ENCODE assay signal across 8 cellular contexts in genomic region chr9:33225319-33226152, GRCh38. TPM values are rescaled to one million over a fixed set of nuclear protein-coding genes. Genes with fewer than 3 reads are reported as not detected.
DNase-seq lines count a peak whose midpoint lies in the region; ATAC-seq and TF ChIP-seq lines count a peak whose summit lies in the region.

No MANE protein-coding gene starts in this region.

- in situ Hi-C loops in transverse colon (cut with MboI; ENCODE audit: low pct_ligation_motif_present in 1 of 4, low pct_unique_long_range_greater_than_20kb in 1 of 4, low sequenced_read_pairs in 3 of 4), result loop anchor here in 3 of 4 donors (5.0 to 10.0 kb wide), 3 partner anchors 51 to 151 kb away; partner anchors contain the start of gene SMU1 (in 1 of the 3)

- 28 to 33% (median 32%) methylated on average over 7 of the region's 7 CpGs for WGBS in ovary, 3 donors
- 21 to 23% methylated on average over 6 to 7 of the region's 7 CpGs for WGBS in transverse colon (ENCODE audit: low coverage in 1 of 2), 2 donors

- ATAC-seq in activated T-cell treated with anti-CD3 and anti-CD28 coated beads, Interleukin-2, amount 50 U/mL, for 72 hours (replicated peaks in 1 of 2), result peak; percentile 77 to 79

- H3K4me1 ChIP-seq in Peyer's patch (peaks cover 0 to 4% (median 0%) of the 10 kb centered on the region in 4 donors), ovary (ENCODE audit: insufficient read depth) (peaks cover 3% of the 10 kb centered on the region), transverse colon (peaks cover 3 to 20% (median 11%) of the 10 kb centered on the region in 4 donors)

- peaks cover 18% of the 10 kb centered on the region for H3K4me1 Mint-ChIP-seq in activated T-cell treated with anti-CD3 and anti-CD28 coated beads, Interleukin-2, amount 50 U/mL, for 72 hours (ENCODE audit: low read depth)

- peak; percentile 79 to 98 (median 95) for TF ChIP-seq CTCF in Peyer's patch (IDR thresholded peaks at IDR 0.05)
- TF ChIP-seq CTCF in fibroblast of pulmonary artery (IDR thresholded peaks at IDR 0.05; ENCODE audit: low read length, missing control alignments), result peak; percentile 62
- peak; percentile 62 to 96 (median 90) for TF ChIP-seq CTCF in ovary (IDR thresholded peaks at IDR 0.05)
- TF ChIP-seq CTCF in transverse colon (IDR thresholded peaks at IDR 0.05), result peak; percentile 74 to 95 (median 82)

- H3K4me3 ChIP-seq in Peyer's patch, result no peak overlapping the region
- no peak overlapping the region for H3K4me3 ChIP-seq in fibroblast of pulmonary artery (replicated peaks; ENCODE audit: low read depth, low read length)
- no peak overlapping the region for H3K4me3 ChIP-seq in ovary
- no peak overlapping the region for H3K4me3 ChIP-seq in transverse colon

- no peaks in the 10 kb centered on the region for H3K36me3 Mint-ChIP-seq in activated T-cell treated with anti-CD3 and anti-CD28 coated beads, Interleukin-2, amount 50 U/mL, for 72 hours (ENCODE audit: insufficient read depth in 2 of 2)

- intact Hi-C loops in ovary (cut with DNase I) (loop anchor here (1.0 to 2.0 kb wide), 3 partner anchors 143 to 145 kb away; no protein-coding TSS in a partner anchor), transverse colon (cut with DNase I; ENCODE audit: low total_unique reads) (loop anchor here (2.0 kb wide), 1 partner anchor 145 kb away; no protein-coding TSS in a partner anchor)

- no peaks in the 10 kb centered on the region for H3K27me3 Mint-ChIP-seq in activated T-cell treated with anti-CD3 and anti-CD28 coated beads, Interleukin-2, amount 50 U/mL, for 72 hours (ENCODE audit: low read depth)

- H3K27me3 ChIP-seq in Peyer's patch (no peaks in the 10 kb centered on the region), ovary (no peaks in the 10 kb centered on the region), transverse colon (no peaks in the 10 kb centered on the region)

- H3K36me3 ChIP-seq in Peyer's patch (no peaks in the 10 kb centered on the region), ovary (no peaks in the 10 kb centered on the region), transverse colon (no peaks in the 10 kb centered on the region)

- DNase-seq in DMS 273 treated with DMSO at 0.1 percent for 48 hours (lab: John Stamatoyannopoulos, UW) (peak; percentile 20), HT1080 (ENCODE audit: low read depth) (peak; percentile 72), Peyer's patch (peak in 2 of 3 donors; percentile 71 to 90), fibroblast of pulmonary artery (ENCODE audit: low read depth) (peak; percentile 86), ovary (peak in 4 of 5 donors; percentile 45 to 81 (median 64)), transverse colon (peak; percentile 81), T1000 (lab: John Stamatoyannopoulos, UW) (no peak)
- DNase-seq in activated T-cell treated with anti-CD3 and anti-CD28 coated beads, Interleukin-2, amount 50 U/mL, for 72 hours, result peak; percentile 68 to 80

- H3K4me3 Mint-ChIP-seq in activated T-cell treated with anti-CD3 and anti-CD28 coated beads, Interleukin-2, amount 50 U/mL, for 72 hours, result no peak overlapping the region

- peak overlapping the region; percentile 44 for H3K27ac Mint-ChIP-seq in activated T-cell treated with anti-CD3 and anti-CD28 coated beads, Interleukin-2, amount 50 U/mL, for 72 hours

- TF ChIP-seq POLR2A in Peyer's patch (IDR thresholded peaks at IDR 0.05), result no peak
- peak; percentile 5 for TF ChIP-seq POLR2A in ovary (IDR thresholded peaks at IDR 0.05)
- no peak for TF ChIP-seq POLR2A in transverse colon (IDR thresholded peaks at IDR 0.05)

- H3K27ac ChIP-seq in Peyer's patch, result no peak overlapping the region
- H3K27ac ChIP-seq in ovary, result no peak overlapping the region
- no peak overlapping the region for H3K27ac ChIP-seq in transverse colon

- H3K9me3 ChIP-seq in Peyer's patch (no peaks in the 10 kb centered on the region), ovary (no peaks in the 10 kb centered on the region), transverse colon (no peaks in the 10 kb centered on the region)

- H3K9me3 Mint-ChIP-seq in activated T-cell treated with anti-CD3 and anti-CD28 coated beads, Interleukin-2, amount 50 U/mL, for 72 hours, result no peaks in the 10 kb centered on the region

- TF ChIP-seq EP300 in ovary (IDR thresholded peaks at IDR 0.05) (no peak), transverse colon (IDR thresholded peaks at IDR 0.05; ENCODE audit: low read depth) (no peak)

RNA-seq across cellular contexts. Expression of gene SPINK4, which starts 14.4 kb away (rescaled TPM):
- total RNA-seq in HT1080 (2014; rRNA removed; shearing (Covaris generic)), result not detected in 2 replicates
- not detected in 2 replicates for polyA plus RNA-seq in HT1080 (2015; cell fraction: cytosol; rRNA removed)
- not detected in 2 replicates for polyA plus RNA-seq in HT1080 (2015; cell fraction: nucleus; rRNA removed)
- total RNA-seq in Peyer's patch (100 to 1,000 TPM; 106 to 639 (median 276) TPM), ovary (not detected), transverse colon (10 to 100 TPM in 1 of 4 donors, 1 to 10 TPM in 1, not detected in 2; 6.6 to 77.8 TPM)
- not detected for total RNA-seq in activated T-cell treated with anti-CD3 and anti-CD28 coated beads, Interleukin-2, amount 50 U/mL, for 72 hours
- not detected for polyA plus RNA-seq in ovary

RNA-seq across cellular contexts. Expression of gene BAG1, which starts 39.0 kb away (rescaled TPM):
- 63.3 and 65.7 TPM in 2 replicates for total RNA-seq in HT1080 (2014; rRNA removed; shearing (Covaris generic))
- 49.8 and 51.9 TPM in 2 replicates for polyA plus RNA-seq in HT1080 (2015; cell fraction: cytosol; rRNA removed)
- 23.5 and 30.6 TPM in 2 replicates for polyA plus RNA-seq in HT1080 (2015; cell fraction: nucleus; rRNA removed)
- total RNA-seq in Peyer's patch (10 to 100 TPM; 36.2 to 61.1 (median 56.4) TPM), ovary (10 to 100 TPM; 41.0 to 70.9 (median 59.6) TPM), transverse colon (100 to 1,000 TPM in 3 of 4 donors, 10 to 100 TPM in 1; 73.2 to 185 (median 131) TPM)
- 10 to 100 TPM; 52.5 to 60.3 TPM for total RNA-seq in activated T-cell treated with anti-CD3 and anti-CD28 coated beads, Interleukin-2, amount 50 U/mL, for 72 hours
- polyA plus RNA-seq in ovary, result 10 to 100 TPM; 48.2 to 67.8 TPM

RNA-seq across cellular contexts. Expression of gene CHMP5, which starts 39.3 kb away (rescaled TPM):
- total RNA-seq in HT1080 (2014; rRNA removed; shearing (Covaris generic)), result 86.5 and 87.5 TPM in 2 replicates
- 124 and 136 TPM in 2 replicates for polyA plus RNA-seq in HT1080 (2015; cell fraction: cytosol; rRNA removed)
- 100 and 103 TPM in 2 replicates for polyA plus RNA-seq in HT1080 (2015; cell fraction: nucleus; rRNA removed)
- total RNA-seq in Peyer's patch, result 10 to 100 TPM; 42.9 to 78.8 (median 60.8) TPM
- 100 to 1,000 TPM in 1 of 2 donors, 10 to 100 TPM in 1; 76.5 to 112 TPM for total RNA-seq in activated T-cell treated with anti-CD3 and anti-CD28 coated beads, Interleukin-2, amount 50 U/mL, for 72 hours
- 10 to 100 TPM; 39.7 to 57.1 (median 45.1) TPM for total RNA-seq in ovary
- polyA plus RNA-seq in ovary, result 10 to 100 TPM; 56.4 to 66.5 TPM
- total RNA-seq in transverse colon, result 100 to 1,000 TPM in 1 of 4 donors, 10 to 100 TPM in 3; 23.3 to 100 (median 56.5) TPM

RNA-seq across cellular contexts. Expression of gene B4GALT1, which starts 58.4 kb away (rescaled TPM):
- 14.5 and 23.6 TPM in 2 replicates for total RNA-seq in HT1080 (2014; rRNA removed; shearing (Covaris generic))
- polyA plus RNA-seq in HT1080 (2015; cell fraction: cytosol; rRNA removed), result 85.6 and 105 TPM in 2 replicates
- 64.6 and 67.9 TPM in 2 replicates for polyA plus RNA-seq in HT1080 (2015; cell fraction: nucleus; rRNA removed)
- total RNA-seq in Peyer's patch (10 to 100 TPM; 26.4 to 65.3 (median 44.1) TPM), ovary (100 to 1,000 TPM in 3 of 7 donors, 10 to 100 TPM in 4; 77.9 to 226 (median 88.3) TPM), transverse colon (100 to 1,000 TPM in 2 of 4 donors, 10 to 100 TPM in 2; 23.7 to 126 (median 93.7) TPM)
- 10 to 100 TPM; 72.2 to 91.9 TPM for total RNA-seq in activated T-cell treated with anti-CD3 and anti-CD28 coated beads, Interleukin-2, amount 50 U/mL, for 72 hours
- 100 to 1,000 TPM in 1 of 2 donors, 10 to 100 TPM in 1; 35.8 to 120 TPM for polyA plus RNA-seq in ovary
